ENCODE assay signal across 8 cellular contexts in the genomic region with DNA sequence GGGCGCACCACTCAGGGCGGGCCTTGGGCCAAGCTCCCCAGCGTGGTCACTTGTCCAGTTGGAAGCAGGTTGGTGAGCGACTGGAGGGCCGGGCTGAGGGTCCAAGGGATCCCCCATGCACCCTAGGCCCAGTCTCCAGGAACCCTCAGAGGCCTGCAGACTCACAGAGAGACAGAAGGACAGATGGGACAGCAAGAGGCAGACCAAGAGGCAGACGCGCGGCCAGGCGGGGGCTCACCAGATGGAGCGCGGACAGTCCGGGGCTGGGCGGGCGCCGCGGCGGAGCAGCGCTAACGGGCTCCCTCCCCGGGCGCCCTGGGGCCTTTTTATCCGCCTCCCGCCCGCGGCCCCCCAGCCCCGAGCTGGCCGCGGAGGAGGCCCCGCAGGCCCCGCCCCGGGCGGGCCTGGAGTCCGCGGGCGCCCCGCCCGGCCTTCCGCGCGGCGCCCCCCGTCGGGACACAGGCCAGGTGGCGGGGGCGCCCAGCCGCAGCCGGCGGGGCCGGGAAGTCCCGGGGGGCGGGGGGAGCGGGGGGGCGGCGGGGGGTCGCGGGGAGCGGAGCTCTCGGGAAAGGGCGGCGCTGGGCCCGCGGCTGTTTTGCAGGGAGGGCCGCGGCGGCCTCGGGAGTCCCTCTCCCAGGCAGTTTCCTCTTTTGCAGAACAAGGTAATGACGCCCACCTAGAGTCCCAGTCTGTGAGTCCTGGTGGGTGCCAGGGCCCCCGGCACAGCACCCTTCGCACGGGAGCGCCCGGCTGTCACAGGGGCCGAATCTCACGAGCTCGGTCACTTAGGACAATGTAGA. TPM values are rescaled to one million over a fixed set of nuclear protein-coding genes. Genes with fewer than 3 reads are reported as not detected.
DNase-seq lines count a peak whose midpoint lies in the region; ATAC-seq and TF ChIP-seq lines count a peak whose summit lies in the region.

A gene (minus strand): TSS at position 301 of the 800 bp plus-strand sequence. CDS start 5,175 bp downstream, outside the sequence.

- peaks cover 26% of the 10 kb centered on the region; the same call in 1 of the 2 replicates for H3F3A ChIP-seq in PC-9 (ENCODE audit: insufficient read depth, low read depth)

- POLR2A ChIA-PET in PC-9 (lab: Charles Lee; ENCODE audit: unreplicated experiment) = interaction anchor here (1.1 kb wide), 1 partner anchor 26 kb away, joined by 6 read pairs; no protein-coding TSS in a partner anchor

- H3K27me3 Mint-ChIP-seq in activated T-cell treated with anti-CD3 and anti-CD28 coated beads, Interleukin-2, amount 50 U/mL, for 4 hours (ENCODE audit: low read depth) = peaks cover 48% of the 10 kb centered on the region
- H3K27me3 Mint-ChIP-seq in endothelial cell (ENCODE audit: unreplicated experiment) = peaks cover 13% of the 10 kb centered on the region

- ATAC-seq in activated T-cell treated with anti-CD3 and anti-CD28 coated beads, Interleukin-2, amount 50 U/mL, for 4 hours = peak; percentile 39 to 55
- ATAC-seq in HG03045 (IDR thresholded peaks at IDR 0.05; ENCODE audit: unreplicated experiment) = no peak

- intact Hi-C loops in PC-9 (cut with micrococcal nuclease; ENCODE audit: unreplicated experiment) = loop anchor here (2.0 to 10.0 kb wide), 4 partner anchors 41 to 383 kb away; no protein-coding TSS in a partner anchor
- intact Hi-C loops in posterior vena cava (cut with DNase I) = loop anchor here (1.0 to 10.0 kb wide), 2 partner anchors 40 to 47 kb away; no protein-coding TSS in a partner anchor

- H4K20me1 ChIP-seq in PC-9 (ENCODE audit: insufficient read depth) = no peaks in the 10 kb centered on the region

- CTCF ChIA-PET in PC-9 (lab: Charles Lee) = interaction anchor here (0.6 to 1.3 kb wide), 2 partner anchors 41 to 1151 kb away, joined by 3 to 5 read pairs; no protein-coding TSS in a partner anchor

- H3K9me3 Mint-ChIP-seq in activated T-cell treated with anti-CD3 and anti-CD28 coated beads, Interleukin-2, amount 50 U/mL, for 4 hours = no peaks in the 10 kb centered on the region
- no peaks in the 10 kb centered on the region for H3K9me3 Mint-ChIP-seq in endothelial cell (ENCODE audit: unreplicated experiment)

- no TSS peak for BruUV-seq in PC-9 (replicated peaks; lab: Mats Ljungman, UMichigan)

- H3K4me1 ChIP-seq in PC-9 (replicated peaks; ENCODE audit: insufficient read depth) = peaks cover 63% of the 10 kb centered on the region
- H3K4me1 ChIP-seq in mucosa of rectum (ENCODE audit: control insufficient read depth in 2 of 2, insufficient read depth in 2 of 2, low read length in 2 of 2) = peaks cover 4 to 5% of the 10 kb centered on the region in 2 donors

- H3K36me3 ChIP-seq in PC-9 (ENCODE audit: low read depth) (no peaks in the 10 kb centered on the region), mucosa of rectum (ENCODE audit: control insufficient read depth in 2 of 2, insufficient read depth in 2 of 2, low read length in 2 of 2) (no peaks in the 10 kb centered on the region)

- H3K79me2 ChIP-seq in PC-9 (ENCODE audit: low read depth) = no peaks in the 10 kb centered on the region

- H3K36me3 Mint-ChIP-seq in activated T-cell treated with anti-CD3 and anti-CD28 coated beads, Interleukin-2, amount 50 U/mL, for 4 hours (ENCODE audit: insufficient read depth) = no peaks in the 10 kb centered on the region
- H3K36me3 Mint-ChIP-seq in endothelial cell (ENCODE audit: low read depth, unreplicated experiment) = peaks cover 6% of the 10 kb centered on the region

- peak within 1 kb of the TSS; percentile 65 for H3K4me3 Mint-ChIP-seq in activated T-cell treated with anti-CD3 and anti-CD28 coated beads, Interleukin-2, amount 50 U/mL, for 4 hours
- peak within 1 kb of the TSS; percentile 87 for H3K4me3 Mint-ChIP-seq in endothelial cell (ENCODE audit: unreplicated experiment)

- DNase-seq in activated T-cell treated with anti-CD3 and anti-CD28 coated beads, Interleukin-2, amount 50 U/mL, for 4 hours = no peak
- DNase-seq in activated T-cell treated with anti-CD3 and anti-CD28 coated beads, Interleukin-2, amount 50 U/mL, for 1 hour = no peak
- DNase-seq in PC-9 (no peak), endothelial cell (ENCODE audit: low spot score) (no peak), posterior vena cava (ENCODE audit: low spot score) (no peak), SHP77 treated with DMSO at 0.1 percent for 48 hours (lab: John Stamatoyannopoulos, UW) (no peak)

- no peaks in the 10 kb centered on the region for H3K4me1 Mint-ChIP-seq in activated T-cell treated with anti-CD3 and anti-CD28 coated beads, Interleukin-2, amount 50 U/mL, for 4 hours (ENCODE audit: low read depth)
- peaks cover 24% of the 10 kb centered on the region for H3K4me1 Mint-ChIP-seq in endothelial cell (ENCODE audit: unreplicated experiment)

- H3K27ac Mint-ChIP-seq in endothelial cell (ENCODE audit: unreplicated experiment) = no peak within 1 kb of the TSS

- H3K27ac ChIP-seq in PC-9 = peak within 1 kb of the TSS; percentile 68
- peak within 1 kb of the TSS; percentile 19 to 57 for H3K27ac ChIP-seq in mucosa of rectum (ENCODE audit: low read depth in 2 of 2, low read length in 2 of 2)

- no peaks in the 10 kb centered on the region for H3K9me3 ChIP-seq in PC-9 (ENCODE audit: insufficient read depth, low read depth)
- H3K9me3 ChIP-seq in mucosa of rectum (ENCODE audit: control insufficient read depth in 2 of 2, low read length in 2 of 2) = no peaks in the 10 kb centered on the region

- H3K9me2 ChIP-seq in PC-9 (ENCODE audit: insufficient read depth) = no peaks in the 10 kb centered on the region

- peak within 1 kb of the TSS; percentile 16 to 24 for H3K9ac ChIP-seq in mucosa of rectum (ENCODE audit: low read depth in 1 of 2, low read length in 2 of 2)

- H3K4me2 ChIP-seq in PC-9 = peak within 1 kb of the TSS; percentile 70

- H2AFZ ChIP-seq in PC-9 = no peak within 1 kb of the TSS

- TF ChIP-seq CTCF in PC-9 (conservative IDR thresholded peaks at IDR 0.05) (no peak), endothelial cell (IDR thresholded peaks at IDR 0.05; ENCODE audit: unreplicated experiment) (no peak)

- H3K4me3 ChIP-seq in PC-9 (peak within 1 kb of the TSS; percentile 53), mucosa of rectum (ENCODE audit: low read length in 2 of 2) (peak within 1 kb of the TSS; percentile 40 to 56)

- H3K27me3 ChIP-seq in PC-9 (ENCODE audit: insufficient read depth, low read depth) (no peaks in the 10 kb centered on the region), mucosa of rectum (ENCODE audit: control insufficient read depth in 2 of 2, insufficient read depth in 2 of 2, low read length in 2 of 2) (peaks cover 24% of the 10 kb centered on the region in 2 donors)

RNA-seq across cellular contexts. Expression of the gene that starts here (rescaled TPM):
- total RNA-seq in activated T-cell treated with anti-CD3 and anti-CD28 coated beads, Interleukin-2, amount 50 U/mL, for 4 hours = not detected
- total RNA-seq in PC-9 (2021) (2.5 and 3.5 TPM in 2 replicates), endothelial cell (ENCODE audit: unreplicated experiment) (1.8 TPM), posterior vena cava (10 to 100 TPM in 1 of 2 donors, 1 to 10 TPM in 1; 7.6 to 10.9 TPM)

Comparison
In these comparisons a context has a peak if more than half of its experiments do, and no peak if none do; other contexts are left out.
1. Peak in ATAC-seq in activated T-cell treated with anti-CD3 and anti-CD28 coated beads, Interleukin-2, amount 50 U/mL, for 4 hours; RNA of the gene not detected or under 1 TPM.